12 cellular contexts compared by ENCODE assay signal in the genomic region with DNA sequence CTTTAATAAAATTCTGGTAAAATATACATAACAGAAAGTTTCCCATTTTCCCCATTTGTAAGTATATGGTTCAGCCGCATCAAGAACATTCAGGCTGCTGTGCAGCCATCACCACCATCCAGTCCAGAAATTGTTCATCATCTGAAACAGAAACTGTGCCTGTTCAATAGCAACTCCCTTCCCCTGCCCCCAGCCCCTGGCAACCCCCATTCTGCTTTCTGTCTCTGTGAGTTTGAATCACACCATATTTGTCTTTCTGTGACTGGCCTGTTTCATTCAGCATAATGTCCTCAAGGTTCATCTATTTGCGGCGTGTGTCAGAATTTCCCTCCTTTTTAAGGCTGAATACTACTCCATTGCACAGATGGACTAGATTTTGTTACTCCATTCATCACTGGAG. TPM values are rescaled to one million over a fixed set of nuclear protein-coding genes. Genes with fewer than 3 reads are reported as not detected.
DNase-seq lines count a peak whose midpoint lies in the region; ATAC-seq, FAIRE-seq and TF ChIP-seq lines count a peak whose summit lies in the region.
"Had no signal": no experiment of that assay in that cellular context is flagged by ENCODE, and none has a peak within 500 bp of the region (broad histone marks: within the 10 kb centered on the region; RNA-seq: fewer than 3 reads in every experiment).

No MANE protein-coding gene starts in this region.

- H3K4me1 Mint-ChIP-seq in activated T-cell treated with anti-CD3 and anti-CD28 coated beads, Interleukin-2, amount 50 U/mL, for 72 hours (ENCODE audit: low read depth) = peaks cover 29% of the 10 kb centered on the region

- no peaks in the 10 kb centered on the region for H3K9me3 Mint-ChIP-seq in activated T-cell treated with anti-CD3 and anti-CD28 coated beads, Interleukin-2, amount 50 U/mL, for 72 hours

- TF ChIP-seq POLR2A in spleen (IDR thresholded peaks at IDR 0.05) = no peak

- H3K36me3 Mint-ChIP-seq in activated T-cell treated with anti-CD3 and anti-CD28 coated beads, Interleukin-2, amount 50 U/mL, for 72 hours (ENCODE audit: insufficient read depth in 2 of 2) = no peaks in the 10 kb centered on the region

- peak; percentile 62 to 65 for DNase-seq in activated T-cell treated with anti-CD3 and anti-CD28 coated beads, Interleukin-2, amount 50 U/mL, for 72 hours
- DNase-seq in NCI-H446 treated with DMSO at 0.1 percent for 48 hours (lab: John Stamatoyannopoulos, UW) (no peak), spleen (no peak), small intestine (no peak), upper lobe of right lung (no peak)
- DNase-seq: NCI-H2171 had no signal

- no peaks in the 10 kb centered on the region for H3K36me3 ChIP-seq in spleen
- no peaks in the 10 kb centered on the region for H3K36me3 ChIP-seq in small intestine (ENCODE audit: control insufficient read depth in 2 of 2, insufficient read depth in 2 of 2, low read length in 2 of 2)
- no peaks in the 10 kb centered on the region for H3K36me3 ChIP-seq in upper lobe of right lung
- H3K36me3 ChIP-seq: left lung, SJSA1 had no signal

- peak; percentile 35 for ATAC-seq in GM18519 (IDR thresholded peaks at IDR 0.05; ENCODE audit: low FRiP score, unreplicated experiment)
- peak; percentile 55 for ATAC-seq in GM19467 (IDR thresholded peaks at IDR 0.05; ENCODE audit: unreplicated experiment)
- ATAC-seq in HG02981 (IDR thresholded peaks at IDR 0.05; ENCODE audit: unreplicated experiment) = peak; percentile 54
- ATAC-seq in activated T-cell treated with anti-CD3 and anti-CD28 coated beads, Interleukin-2, amount 50 U/mL, for 72 hours (replicated peaks in 1 of 2) = peak; percentile 86 to 87
- ATAC-seq in upper lobe of right lung = no peak
- ATAC-seq: left lung had no signal

- peaks cover 0 to 30% (median 0%) of the 10 kb centered on the region in 7 donors for H3K27me3 ChIP-seq in spleen (replicated peaks in 1 of 7)
- no peaks in the 10 kb centered on the region for H3K27me3 ChIP-seq in small intestine (ENCODE audit: control insufficient read depth in 2 of 2, insufficient read depth in 2 of 2, low read length in 2 of 2)
- peaks cover 4% of the 10 kb centered on the region for H3K27me3 ChIP-seq in upper lobe of right lung

- TF ChIP-seq CTCF in spleen (IDR thresholded peaks at IDR 0.05 in 8 of 11, conservative IDR thresholded peaks at IDR 0.05 in 3 of 11) = no peak
- TF ChIP-seq CTCF in upper lobe of right lung (IDR thresholded peaks at IDR 0.05) = no peak

- peaks cover 4 to 47% (median 34%) of the 10 kb centered on the region in 6 donors for H3K4me1 ChIP-seq in spleen
- H3K4me1 ChIP-seq in small intestine (ENCODE audit: control insufficient read depth in 2 of 2, insufficient read depth in 1 of 2, low read depth in 1 of 2, low read length in 1 of 2) = no peaks in the 10 kb centered on the region
- no peaks in the 10 kb centered on the region for H3K4me1 ChIP-seq in upper lobe of right lung
- H3K4me1 ChIP-seq: left lung, SJSA1 had no signal

- H3K4me3 ChIP-seq in spleen = no peak overlapping the region
- no peak overlapping the region for H3K4me3 ChIP-seq in small intestine (ENCODE audit: low read depth in 1 of 2, low read length in 2 of 2)
- no peak overlapping the region for H3K4me3 ChIP-seq in upper lobe of right lung
- H3K4me3 ChIP-seq: left lung, SJSA1 had no signal

- peaks cover 10% of the 10 kb centered on the region for H3K27me3 Mint-ChIP-seq in activated T-cell treated with anti-CD3 and anti-CD28 coated beads, Interleukin-2, amount 50 U/mL, for 72 hours (ENCODE audit: low read depth)

- no peaks in the 10 kb centered on the region for H3K9me3 ChIP-seq in spleen
- no peaks in the 10 kb centered on the region for H3K9me3 ChIP-seq in small intestine (ENCODE audit: control insufficient read depth, low read depth)
- H3K9me3 ChIP-seq in upper lobe of right lung = no peaks in the 10 kb centered on the region
- H3K9me3 ChIP-seq: left lung, SJSA1 had no signal

- intact Hi-C loops in spleen (cut with DNase I; ENCODE audit: low total_unique reads) = no loop called here
- intact Hi-C loops in upper lobe of right lung (cut with DNase I) = no loop called here

- H3K27ac ChIP-seq in spleen = no peak overlapping the region
- no peak overlapping the region for H3K27ac ChIP-seq in small intestine (ENCODE audit: low read depth in 1 of 2, low read length in 1 of 2)
- H3K27ac ChIP-seq in upper lobe of right lung = no peak overlapping the region
- H3K27ac ChIP-seq: left lung, SJSA1 had no signal

- FAIRE-seq in small intestine (lab: Jason Lieb, UNC) = no peak
- FAIRE-seq: bronchial epithelial cell had no signal

- 69 to 85% (median 80%) methylated on average over 3 of the region's 3 CpGs for WGBS in spleen, 5 donors
- 82 to 85% (median 83%) methylated on average over 3 of the region's 3 CpGs for WGBS in small intestine, 3 donors

- H3K4me3 Mint-ChIP-seq in activated T-cell treated with anti-CD3 and anti-CD28 coated beads, Interleukin-2, amount 50 U/mL, for 72 hours = peak overlapping the region; percentile 50 to 51

- no peak overlapping the region for H3K27ac Mint-ChIP-seq in activated T-cell treated with anti-CD3 and anti-CD28 coated beads, Interleukin-2, amount 50 U/mL, for 72 hours

RNA-seq across cellular contexts. Expression of gene VSTM2L, which starts 19.1 kb away (rescaled TPM):
- under 1 TPM in 1 of 2 donors, not detected in 1; 0.60 TPM for total RNA-seq in activated T-cell treated with anti-CD3 and anti-CD28 coated beads, Interleukin-2, amount 50 U/mL, for 72 hours
- total RNA-seq in spleen (10 to 100 TPM; 12.9 to 88.7 (median 34.9) TPM), upper lobe of right lung (12.9 TPM)
- polyA plus RNA-seq in spleen (10 to 100 TPM in 1 of 3 donors, 1 to 10 TPM in 2; 1.7 to 13.5 (median 2.9) TPM), small intestine (1 to 10 TPM in 1 of 3 donors, under 1 TPM in 2; 0.67 to 1.5 (median 0.81) TPM)

Comparison
In these comparisons a context has a peak if more than half of its experiments do, and no peak if none do; other contexts are left out.
1. DNase-seq: peak in activated T-cell treated with anti-CD3 and anti-CD28 coated beads, Interleukin-2, amount 50 U/mL, for 72 hours (2 of 2); none in NCI-H446 treated with DMSO at 0.1 percent for 48 hours (single experiment), spleen (single experiment), small intestine (single experiment) and upper lobe of right lung (single experiment).